28 cellular contexts compared by ENCODE assay signal in genomic region chr15:93417156-93418077, GRCh38.
"Had no signal": no experiment of that assay in that cellular context is flagged by ENCODE, and none has a peak within 500 bp of the region (broad histone marks: within the 10 kb centered on the region; RNA-seq: fewer than 3 reads in every experiment).

No MANE protein-coding gene starts in this region.

- H3K4me3 ChIP-seq: esophagus squamous epithelium, hepatocyte, lower lobe of right lung, neural progenitor cell, stomach, tibial artery, upper lobe of right lung had no signal

- H3K9ac ChIP-seq: neural progenitor cell had no signal

- H3K27ac ChIP-seq: epithelial cell of prostate, esophagus squamous epithelium, hepatocyte, lower lobe of right lung, neural progenitor cell, stomach, tibial artery, upper lobe of right lung, WERI-Rb-1 had no signal

- H3K4me2 ChIP-seq: hepatocyte, neural progenitor cell had no signal

- H3K27me3 ChIP-seq: esophagus squamous epithelium, hepatocyte, neural progenitor cell, stomach, upper lobe of right lung had no signal

- H3K9me3 Mint-ChIP-seq: activated CD4-positive, alpha-beta memory T cell treated with anti-CD3 and anti-CD28 coated beads, Interleukin-2, amount 10 ng/mL, durations not matched to agents 7 days and 5 days; activated CD4-positive, alpha-beta T cell treated with anti-CD3 and anti-CD28 coated beads, Interleukin-2, amount 10 ng/mL, durations not matched to agents 7 days and 5 days; activated naive CD4-positive, alpha-beta T cell treated with anti-CD3 and anti-CD28 coated beads, Interleukin-2, amount 50 U/mL, for 72 hours; activated T-helper 2 cell treated with anti-CD3 and anti-CD28 coated beads, Interferon-gamma antibody, Interleukin-2, Interleukin-4, amounts not matched to agents 10 μg/mL and 5 μg/mL and 100 μg/mL, durations not matched to agents 14 hours and 24 hours and 36 hours; natural killer cell; neural progenitor cell; stimulated activated naive B cell treated with anti-CD40 and anti-IgM and Interleukin-4, amounts not matched to agents 10 μg/mL and 1 μg/mL and 100 μg/mL, for 72 hours had no signal

- ATAC-seq: activated naive CD4-positive, alpha-beta T cell treated with anti-CD3 and anti-CD28 coated beads, Interleukin-2, amount 50 U/mL, for 72 hours; lower lobe of right lung; natural killer cell; stimulated activated naive B cell treated with anti-CD40 and anti-IgM and Interleukin-4, amounts not matched to agents 10 μg/mL and 1 μg/mL and 100 μg/mL, for 72 hours; T-helper 17 cell; upper lobe of right lung had no signal

- H3K36me3 Mint-ChIP-seq: activated naive CD4-positive, alpha-beta T cell treated with anti-CD3 and anti-CD28 coated beads, Interleukin-2, amount 50 U/mL, for 72 hours; natural killer cell; stimulated activated naive B cell treated with anti-CD40 and anti-IgM and Interleukin-4, amounts not matched to agents 10 μg/mL and 1 μg/mL and 100 μg/mL, for 72 hours had no signal

- H3K9me3 ChIP-seq: esophagus squamous epithelium, lower lobe of right lung, stomach, tibial artery, upper lobe of right lung had no signal

- H3K4me3 Mint-ChIP-seq: activated CD4-positive, alpha-beta memory T cell treated with anti-CD3 and anti-CD28 coated beads, Interleukin-2, amount 10 ng/mL, durations not matched to agents 7 days and 5 days; activated CD4-positive, alpha-beta T cell treated with anti-CD3 and anti-CD28 coated beads, Interleukin-2, amount 10 ng/mL, durations not matched to agents 7 days and 5 days; natural killer cell; neural progenitor cell; stimulated activated naive B cell treated with anti-CD40 and anti-IgM and Interleukin-4, amounts not matched to agents 10 μg/mL and 1 μg/mL and 100 μg/mL, for 72 hours; T-helper 17 cell had no signal

- H3K4me1 ChIP-seq: lower lobe of right lung, stomach, tibial artery, upper lobe of right lung had no signal

- H3K4me1 Mint-ChIP-seq: activated CD4-positive, alpha-beta memory T cell treated with anti-CD3 and anti-CD28 coated beads, Interleukin-2, amount 10 ng/mL, durations not matched to agents 7 days and 5 days; activated CD4-positive, alpha-beta T cell treated with anti-CD3 and anti-CD28 coated beads, Interleukin-2, amount 10 ng/mL, durations not matched to agents 7 days and 5 days; natural killer cell; stimulated activated naive B cell treated with anti-CD40 and anti-IgM and Interleukin-4, amounts not matched to agents 10 μg/mL and 1 μg/mL and 100 μg/mL, for 72 hours had no signal

- H3K27ac Mint-ChIP-seq: activated CD4-positive, alpha-beta memory T cell treated with anti-CD3 and anti-CD28 coated beads, Interleukin-2, amount 10 ng/mL, durations not matched to agents 7 days and 5 days; activated CD4-positive, alpha-beta T cell treated with anti-CD3 and anti-CD28 coated beads, Interleukin-2, amount 10 ng/mL, durations not matched to agents 7 days and 5 days; activated T-helper 2 cell treated with anti-CD3 and anti-CD28 coated beads, Interferon-gamma antibody, Interleukin-2, Interleukin-4, amounts not matched to agents 10 μg/mL and 5 μg/mL and 100 μg/mL, durations not matched to agents 14 hours and 24 hours and 36 hours; natural killer cell; neural progenitor cell; stimulated activated naive B cell treated with anti-CD40 and anti-IgM and Interleukin-4, amounts not matched to agents 10 μg/mL and 1 μg/mL and 100 μg/mL, for 72 hours; T-helper 17 cell had no signal

- H3K79me2 ChIP-seq: hepatocyte had no signal

- H2AFZ ChIP-seq: hepatocyte, neural progenitor cell had no signal

- H3K36me3 ChIP-seq: esophagus squamous epithelium, lower lobe of right lung, neural progenitor cell, stomach, tibial artery, upper lobe of right lung, WERI-Rb-1 had no signal

- DNase-seq: activated CD4-positive, alpha-beta memory T cell treated with anti-CD3 and anti-CD28 coated beads, Interleukin-2, amount 10 ng/mL, durations not matched to agents 7 days and 5 days; activated CD4-positive, alpha-beta T cell treated with anti-CD3 and anti-CD28 coated beads, Interleukin-2, amount 10 ng/mL, durations not matched to agents 7 days and 5 days; activated CD4-positive, CD25-positive, alpha-beta regulatory T cell treated with anti-CD3 and anti-CD28 coated beads, Interleukin-2, amount 50 U/mL, for 72 hours; activated naive CD4-positive, alpha-beta T cell; activated T-cell treated with anti-CD3 and anti-CD28 coated beads, Interleukin-2, amount 50 U/mL, for 48 hours; anterior cingulate cortex; dermis blood vessel endothelial cell; effector CD4-positive, alpha-beta T cell; esophagus squamous epithelium; foreskin melanocyte; lower lobe of right lung; mesenchymal stem cell; natural killer cell; stimulated activated CD4-positive, alpha-beta T cell treated with anti-CD3 and anti-CD28 coated beads, Interleukin-15, amount 100 ng/mL, for 24 hours; stimulated activated CD4-positive, alpha-beta T cell treated with anti-CD3 and anti-CD28 coated beads, Interleukin-2, amount 100 ng/mL, for 24 hours; stimulated activated naive B cell treated with anti-CD40 and anti-IgM and Interleukin-4, amounts not matched to agents 10 μg/mL and 1 μg/mL and 100 μg/mL, for 72 hours; stomach; SW 1271; T-helper 17 cell; T1000; tibial artery; upper lobe of right lung; WERI-Rb-1 had no signal
